ENCODE assay signal across 2 cellular contexts in the genomic region with DNA sequence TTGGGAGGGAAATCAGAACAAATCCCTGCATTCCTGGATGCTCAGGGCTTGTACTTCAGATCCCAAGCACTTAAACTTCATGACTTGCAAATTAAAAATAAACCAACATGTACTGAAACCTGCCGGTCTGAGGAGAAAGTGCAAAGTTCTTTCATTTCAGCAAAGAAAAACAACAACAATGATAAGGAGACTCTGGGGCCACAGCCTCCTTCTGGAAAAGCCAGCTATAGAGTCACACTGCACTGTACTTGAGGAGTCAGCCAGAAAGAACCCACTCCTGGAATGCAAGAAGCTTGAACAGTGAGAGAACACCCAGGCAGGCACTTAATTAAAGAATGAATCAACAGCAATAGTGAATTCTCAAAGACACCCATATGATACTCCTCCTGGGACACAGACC.
TF ChIP-seq lines count a peak whose summit lies in the region.

No MANE protein-coding gene starts in this region.

TF ChIP-seq in SK-N-SH treated with all-trans-retinoic acid at 6 μM for 48 hours, 23 proteins besides CTCF, POLR2A, EP300 and RAD21 (continued from another document):
- TF ChIP-seq ZFP30 (CRISPR knock-in tag; IDR thresholded peaks at IDR 0.05) (no peak), ZNF70 (CRISPR knock-in tag; IDR thresholded peaks at IDR 0.05) (no peak)

TF ChIP-seq in SK-N-SH, 30 proteins besides CTCF, POLR2A, EP300 and RAD21 (continued from another document):
- no peak for TF ChIP-seq MEF2A (IDR thresholded peaks at IDR 0.05; ENCODE audit: borderline replicate concordance, low read depth)
